23 cellular contexts compared by ENCODE assay signal in the genomic region with DNA sequence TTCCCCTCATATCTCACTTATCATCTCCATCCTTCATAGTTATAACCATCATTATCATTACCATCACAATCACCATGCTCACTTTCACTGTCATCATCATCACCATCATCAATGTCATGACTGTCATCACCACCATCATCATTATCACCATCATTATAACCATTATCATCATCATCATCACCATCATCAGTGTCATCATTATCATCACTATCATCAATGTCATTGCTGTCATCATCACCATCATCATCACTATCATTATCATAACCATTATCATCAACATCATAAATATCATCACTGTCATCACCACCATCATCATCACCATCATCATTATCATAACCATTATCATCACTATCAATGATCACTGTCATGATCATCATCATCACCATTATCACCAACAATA. TPM values are rescaled to one million over a fixed set of nuclear protein-coding genes. Genes with fewer than 3 reads are reported as not detected.
DNase-seq lines count a peak whose midpoint lies in the region; ATAC-seq, FAIRE-seq and TF ChIP-seq lines count a peak whose summit lies in the region.
"Had no signal": no experiment of that assay in that cellular context is flagged by ENCODE, and none has a peak within 500 bp of the region (broad histone marks: within the 10 kb centered on the region; RNA-seq: fewer than 3 reads in every experiment).

No MANE protein-coding gene starts in this region.

- no peaks in the 10 kb centered on the region for H3K79me1 ChIP-seq in H1 (ENCODE audit: low read depth, low read length)

- no peak overlapping the region for H3K4ac ChIP-seq in H1 (replicated peaks; ENCODE audit: insufficient read length, low read depth, low read length)

- H4K20me1 ChIP-seq in GM23338 (replicated peaks; ENCODE audit: insufficient read depth) (no peaks in the 10 kb centered on the region), H1 (replicated peaks in 1 of 2; ENCODE audit: control insufficient read depth in 1 of 2, insufficient read depth in 2 of 2, low read length in 2 of 2) (no peaks in the 10 kb centered on the region)
- H4K20me1 ChIP-seq: BLaER1 treated with 17β-estradiol and CSF1 and Interleukin-3, amounts not matched to agents 10 nM and 100 nM had no signal

- H3K36me3 ChIP-seq in GM23338 (ENCODE audit: insufficient read depth) (no peaks in the 10 kb centered on the region), H1 (ENCODE audit: control insufficient read depth in 2 of 4, insufficient read depth in 4 of 4, low read length in 3 of 4) (no peaks in the 10 kb centered on the region)
- H3K36me3 ChIP-seq: BE2C; BLaER1 treated with 17β-estradiol and CSF1 and Interleukin-3, amounts not matched to agents 10 nM and 100 nM; HAP-1 had no signal

- TF ChIP-seq CTCF in GM23338 (conservative IDR thresholded peaks at IDR 0.05; ENCODE audit: low read depth in 2 of 2) (no peak), H1 (IDR thresholded peaks at IDR 0.05; ENCODE audit: control extremely low read depth in 1 of 3, insufficient read depth in 1 of 3, low read depth in 1 of 3, low read length in 3 of 3) (no peak)

- no peaks in the 10 kb centered on the region for H3F3A ChIP-seq in GM23338 (replicated peaks; ENCODE audit: low read depth)

- no peaks in the 10 kb centered on the region for H3K9me3 ChIP-seq in H1 (ENCODE audit: insufficient read depth in 2 of 2, low read depth in 1 of 2, low read length in 1 of 2)
- H3K9me3 ChIP-seq: A549, BE2C, HAP-1 had no signal

- FAIRE-seq in H1 (lab: Jason Lieb, UNC) (no peak), urothelium cell line (lab: Jason Lieb, UNC) (peak; percentile 98)
- FAIRE-seq: A549, D721Med, G401.6, GM12892, H54 had no signal

- H3K56ac ChIP-seq in H1 (replicated peaks; ENCODE audit: insufficient read length, low read depth, low read length), result peak overlapping the region; percentile 17

- peaks cover 5% of the 10 kb centered on the region; the same call in 1 of the 2 replicates for H3K9me2 ChIP-seq in GM23338 (ENCODE audit: insufficient read depth)

- no peak overlapping the region for H3K9ac ChIP-seq in H1 (replicated peaks in 1 of 4; ENCODE audit: extremely low read depth in 1 of 4, low read depth in 3 of 4, low read length in 3 of 4)
- H3K9ac ChIP-seq: BLaER1 treated with 17β-estradiol and CSF1 and Interleukin-3, amounts not matched to agents 10 nM and 100 nM; GM23248 had no signal

- H2BK5ac ChIP-seq in H1 (ENCODE audit: low read depth, low read length), result no peak overlapping the region

- peaks cover 2% of the 10 kb centered on the region; the same call in 2 of the 3 replicates for H3K4me1 Mint-ChIP-seq in GM23338
- H3K4me1 Mint-ChIP-seq in activated CD8-positive, alpha-beta T cell treated with anti-CD3 and anti-CD28 coated beads, Interleukin-2, amount 10 ng/mL, durations not matched to agents 7 days and 5 days (ENCODE audit: low read depth), result no peaks in the 10 kb centered on the region
- H3K4me1 Mint-ChIP-seq: CD14-positive monocyte; CD8-positive, alpha-beta memory T cell had no signal

- no peak for TF ChIP-seq RAD21 in H1 (IDR thresholded peaks at IDR 0.05 in 1 of 2, conservative IDR thresholded peaks at IDR 0.05 in 1 of 2; ENCODE audit: low read depth in 2 of 2, low read length in 2 of 2)

- no peak overlapping the region for H2BK20ac ChIP-seq in H1 (ENCODE audit: low read length)

- H3K4me3 ChIP-seq in GM23338 (no peak overlapping the region), H1 (ENCODE audit: extremely low read depth in 1 of 4, insufficient read depth in 2 of 4, low read depth in 3 of 4, low read length in 4 of 4) (no peak overlapping the region)
- H3K4me3 ChIP-seq: A549; BLaER1 treated with 17β-estradiol and CSF1 and Interleukin-3, amounts not matched to agents 10 nM and 100 nM; GM23248; HAP-1 had no signal

- no peak overlapping the region for H2BK120ac ChIP-seq in H1 (replicated peaks; ENCODE audit: low read depth, low read length)

- no peaks in the 10 kb centered on the region; the same call in 1 of the 2 replicates for H3K4me1 ChIP-seq in GM23338 (ENCODE audit: insufficient read depth)
- no peaks in the 10 kb centered on the region for H3K4me1 ChIP-seq in H1 (replicated peaks in 1 of 4; ENCODE audit: control insufficient read depth in 3 of 4, insufficient read depth in 4 of 4, low read length in 3 of 4)
- H3K4me1 ChIP-seq: BE2C, HAP-1 had no signal

- H3K27me3 Mint-ChIP-seq in GM23338 (ENCODE audit: insufficient read depth, low read depth, poor library complexity), result no peaks in the 10 kb centered on the region
- H3K27me3 Mint-ChIP-seq in activated CD8-positive, alpha-beta T cell treated with anti-CD3 and anti-CD28 coated beads, Interleukin-2, amount 10 ng/mL, durations not matched to agents 7 days and 5 days (ENCODE audit: low read depth), result no peaks in the 10 kb centered on the region
- H3K27me3 Mint-ChIP-seq: CD4-positive, alpha-beta T cell had no signal

- 0 out of 3 replicates have a peak, but pooled peaks cover 3% of the 10 kb centered on the region for H3K9me3 Mint-ChIP-seq in GM23338
- H3K9me3 Mint-ChIP-seq in activated CD8-positive, alpha-beta T cell treated with anti-CD3 and anti-CD28 coated beads, Interleukin-2, amount 10 ng/mL, durations not matched to agents 7 days and 5 days (ENCODE audit: insufficient read depth), result no peaks in the 10 kb centered on the region
- H3K9me3 Mint-ChIP-seq: CD4-positive, alpha-beta T cell; CD8-positive, alpha-beta memory T cell had no signal

- H3K18ac ChIP-seq in H1 (ENCODE audit: extremely low read depth, low read length), result no peak overlapping the region

- no peak overlapping the region for H4K91ac ChIP-seq in H1 (replicated peaks; ENCODE audit: insufficient read length, low read length)

- no peak for ATAC-seq in GM23338
- ATAC-seq in activated CD8-positive, alpha-beta T cell treated with anti-CD3 and anti-CD28 coated beads, Interleukin-2, amount 10 ng/mL, durations not matched to agents 7 days and 5 days, result no peak
- ATAC-seq: A549 had no signal

- H3K4me3 Mint-ChIP-seq in GM23338, result no peak overlapping the region
- no peak overlapping the region for H3K4me3 Mint-ChIP-seq in activated CD8-positive, alpha-beta T cell treated with anti-CD3 and anti-CD28 coated beads, Interleukin-2, amount 10 ng/mL, durations not matched to agents 7 days and 5 days
- H3K4me3 Mint-ChIP-seq: CD14-positive monocyte; CD4-positive, alpha-beta T cell; CD8-positive, alpha-beta memory T cell had no signal

- H3K4me2 ChIP-seq in GM23338, result no peak overlapping the region
- H3K4me2 ChIP-seq in H1 (ENCODE audit: insufficient read depth in 1 of 2, low read depth in 2 of 2, low read length in 2 of 2), result no peak overlapping the region
- H3K4me2 ChIP-seq: A549; BLaER1 treated with 17β-estradiol and CSF1 and Interleukin-3, amounts not matched to agents 10 nM and 100 nM had no signal

- H2AK5ac ChIP-seq in H1 (ENCODE audit: low read depth, low read length), result no peak overlapping the region

- no peaks in the 10 kb centered on the region for H3K27me3 ChIP-seq in GM23338 (ENCODE audit: insufficient read depth)
- H3K27me3 ChIP-seq in H1 (replicated peaks in 1 of 4; ENCODE audit: control insufficient read depth in 3 of 4, extremely low read depth in 1 of 4, insufficient read depth in 3 of 4, low read length in 3 of 4), result no peaks in the 10 kb centered on the region
- H3K27me3 ChIP-seq: BE2C; BLaER1 treated with 17β-estradiol and CSF1 and Interleukin-3, amounts not matched to agents 10 nM and 100 nM had no signal

- DNase-seq in GM23338 (ENCODE audit: low spot score) (no peak), HEK293T (ENCODE audit: extremely low spot score) (no peak), H1 (ENCODE audit: low read depth in 1 of 2, low spot score in 2 of 2) (no peak), urothelium cell line (ENCODE audit: low spot score) (no peak), DMS 273 treated with DMSO at 0.1 percent for 48 hours (lab: John Stamatoyannopoulos, UW) (no peak), DMS153 (lab: John Stamatoyannopoulos, UW) (no peak)
- DNase-seq in activated CD8-positive, alpha-beta T cell treated with anti-CD3 and anti-CD28 coated beads, Interleukin-2, amount 10 ng/mL, durations not matched to agents 7 days and 5 days, result no peak
- DNase-seq: 8988T; ACHN; AML-193; BE2C; CD4-positive, alpha-beta T cell; CD8-positive, alpha-beta memory T cell; DND-41; GM23248 had no signal

- TF ChIP-seq POLR2A in H1 (IDR thresholded peaks at IDR 0.05; ENCODE audit: control extremely low read depth in 1 of 2, low read depth in 2 of 2, low read length in 2 of 2), result no peak

- no peak overlapping the region for H3K23ac ChIP-seq in H1 (ENCODE audit: insufficient read length)

- peaks cover 3% of the 10 kb centered on the region; the same call in 1 of the 2 replicates for H3K23me2 ChIP-seq in H1 (ENCODE audit: low read depth, low read length)

- H3K79me2 ChIP-seq in GM23338 (replicated peaks; ENCODE audit: insufficient read depth) (no peaks in the 10 kb centered on the region), H1 (ENCODE audit: control insufficient read depth in 1 of 2, insufficient read depth in 2 of 2, low read length in 2 of 2) (no peaks in the 10 kb centered on the region)

- CTCF ChIA-PET in HEK293T (lab: Yijun Ruan, JAX) (no interaction called here), H1 (lab: Charles Lee; ENCODE audit: partially characterized antibody) (interaction anchor here (0.9 to 1.4 kb wide), 3 partner anchors 10 to 158 kb away, joined by 3 to 5 read pairs (median 5); no protein-coding TSS in a partner anchor)
- CTCF ChIA-PET in activated CD8-positive, alpha-beta T cell treated with anti-CD3 and anti-CD28 coated beads, Interleukin-2, amount 10 ng/mL, durations not matched to agents 7 days and 5 days (lab: Charles Lee), result no interaction called here

- no peak overlapping the region for H4K5ac ChIP-seq in H1 (ENCODE audit: insufficient read length, low read depth, low read length)

- no peak for TF ChIP-seq EP300 in H1 (IDR thresholded peaks at IDR 0.05; ENCODE audit: borderline replicate concordance in 1 of 2, low read depth in 2 of 2, low read length in 2 of 2)

- no peak overlapping the region for H2BK12ac ChIP-seq in H1 (ENCODE audit: low read depth, low read length)

- H4K8ac ChIP-seq in H1 (ENCODE audit: extremely low read depth, insufficient read depth, low read length), result no peak overlapping the region

- H3K14ac ChIP-seq in H1 (ENCODE audit: insufficient read length), result no peak overlapping the region

- POLR2A ChIA-PET in HEK293T (lab: Yijun Ruan, JAX), result no interaction called here
- POLR2A ChIA-PET in H1 (lab: Charles Lee; ENCODE audit: partially characterized antibody), result interaction anchor here (0.9 kb wide), 1 partner anchor 11 kb away, joined by 3 read pairs; no protein-coding TSS in a partner anchor
- POLR2A ChIA-PET in activated CD8-positive, alpha-beta T cell treated with anti-CD3 and anti-CD28 coated beads, Interleukin-2, amount 10 ng/mL, durations not matched to agents 7 days and 5 days (lab: Charles Lee), result no interaction called here

- H3K36me3 Mint-ChIP-seq in GM23338 (ENCODE audit: low read depth), result peaks cover 5% of the 10 kb centered on the region; the same call in 2 of the 3 replicates
- no peaks in the 10 kb centered on the region for H3K36me3 Mint-ChIP-seq in activated CD8-positive, alpha-beta T cell treated with anti-CD3 and anti-CD28 coated beads, Interleukin-2, amount 10 ng/mL, durations not matched to agents 7 days and 5 days (ENCODE audit: low read depth)
- H3K36me3 Mint-ChIP-seq: CD14-positive monocyte; CD8-positive, alpha-beta memory T cell had no signal

- H3K27ac ChIP-seq in GM23338 (ENCODE audit: low read depth) (no peak overlapping the region), H1 (ENCODE audit: low read depth, low read length) (no peak overlapping the region)
- H3K27ac ChIP-seq: A549; BLaER1 treated with 17β-estradiol and CSF1 and Interleukin-3, amounts not matched to agents 10 nM and 100 nM; GM23248 had no signal

- no peak overlapping the region for H2BK15ac ChIP-seq in H1 (ENCODE audit: low read length)

- H2AFZ ChIP-seq in GM23338, result no peak overlapping the region
- H2AFZ ChIP-seq in H1 (ENCODE audit: low read length), result no peak overlapping the region
- H2AFZ ChIP-seq: GM23248 had no signal

- no peak overlapping the region for H3K27ac Mint-ChIP-seq in GM23338
- no peak overlapping the region for H3K27ac Mint-ChIP-seq in activated CD8-positive, alpha-beta T cell treated with anti-CD3 and anti-CD28 coated beads, Interleukin-2, amount 10 ng/mL, durations not matched to agents 7 days and 5 days
- H3K27ac Mint-ChIP-seq: CD14-positive monocyte; CD4-positive, alpha-beta T cell; CD8-positive, alpha-beta memory T cell had no signal

RNA-seq across cellular contexts. Expression of gene SSUH2, which starts 44.1 kb away (rescaled TPM):
- total RNA-seq in GM23338 (2014; rRNA removed; shearing (Covaris generic)), result 0.82 and 2.3 TPM in 2 replicates
- polyA plus RNA-seq in GM23338 (2016; fragmentation: Nextera tagmentation; extraction: Ambion mirVana) (0.47 and 0.73 TPM in 2 replicates), H1 (2011; rRNA removed) (0.41 and 0.62 TPM in 2 replicates)
- total RNA-seq in H1 (2021; fragmentation: NEBNext Ultra II Directional; extraction: Animal tissue kit (Norgen Biotek cat#: 25700)), result 0.69 and 0.73 TPM in 2 replicates
- 0.50 TPM for polyA plus RNA-seq in H1 (2011; cell fraction: cytosol; rRNA removed)
- polyA plus RNA-seq in H1 (2011; cell fraction: nucleus; rRNA removed), result 2.0 TPM
- 0.31 to 0.63 TPM (median 0.44 TPM) in 4 replicates for polyA plus RNA-seq in H1 (2012, experiment 1 of 2)
- 0.07 TPM for polyA plus RNA-seq in H1 (2012, experiment 2 of 2)
- 0.34 TPM for polyA plus RNA-seq in H1 (2013, experiment 1 of 2)
- polyA plus RNA-seq in H1 (2013, experiment 2 of 2), result 0.26 TPM
- polyA minus RNA-seq in H1 (2011; rRNA and poly(A)+ RNA removed), result 0.82 and 0.93 TPM in 2 replicates
- not detected for polyA minus RNA-seq in H1 (2011; cell fraction: cytosol; rRNA and poly(A)+ RNA removed)
- polyA minus RNA-seq in H1 (2011; cell fraction: nucleus; rRNA and poly(A)+ RNA removed), result 1.4 TPM
- under 1 TPM in 1 of 2 experiments, not detected in 1; 0.26 TPM for total RNA-seq in activated CD8-positive, alpha-beta T cell treated with anti-CD3 and anti-CD28 coated beads, Interleukin-2, amount 10 ng/mL, durations not matched to agents 7 days and 5 days
- total RNA-seq: CD4-positive, alpha-beta T cell; CD8-positive, alpha-beta memory T cell had no signal
- polyA plus RNA-seq: CD14-positive monocyte; CD8-positive, alpha-beta memory T cell had no signal
